ENCODE assay signal across 14 cellular contexts in genomic region chr5:41747708-41748107, GRCh38.
DNase-seq lines count a peak whose midpoint lies in the region; ATAC-seq and TF ChIP-seq lines count a peak whose summit lies in the region.
"Had no signal": no experiment of that assay in that cellular context is flagged by ENCODE, and none has a peak within 500 bp of the region (broad histone marks: within the 10 kb centered on the region; RNA-seq: fewer than 3 reads in every experiment).

No MANE protein-coding gene starts in this region.

- H2AK5ac ChIP-seq in mesenchymal stem cell (ENCODE audit: low read length, severe bottlenecking), result no peak overlapping the region

- no peak overlapping the region for H2BK15ac ChIP-seq in mesenchymal stem cell (ENCODE audit: low read depth, poor library complexity, severe bottlenecking)

- no peak overlapping the region for H4K8ac ChIP-seq in mesenchymal stem cell (ENCODE audit: low read length)

- no peak for TF ChIP-seq CTCF in SK-N-SH (IDR thresholded peaks at IDR 0.05)

- no peaks in the 10 kb centered on the region for H4K20me1 ChIP-seq in SK-N-SH (ENCODE audit: insufficient read depth)

- no peaks in the 10 kb centered on the region for H3K27me3 ChIP-seq in SK-N-SH (ENCODE audit: insufficient read depth)
- H3K27me3 ChIP-seq in mesenchymal stem cell (ENCODE audit: control insufficient read depth in 1 of 2, insufficient read depth in 1 of 2, low read length in 2 of 2), result no peaks in the 10 kb centered on the region
- no peaks in the 10 kb centered on the region for H3K27me3 ChIP-seq in naive thymus-derived CD4-positive, alpha-beta T cell (ENCODE audit: control insufficient read depth in 2 of 2, insufficient read depth in 2 of 2, low read length in 2 of 2)

- no peak for ATAC-seq in naive thymus-derived CD4-positive, alpha-beta T cell
- ATAC-seq in HG02759 (IDR thresholded peaks at IDR 0.05; ENCODE audit: unreplicated experiment), result no peak
- ATAC-seq in HG03045 (IDR thresholded peaks at IDR 0.05; ENCODE audit: unreplicated experiment), result no peak

- no peak overlapping the region for H3K4me3 ChIP-seq in SK-N-SH (ENCODE audit: low read depth in 2 of 2, low read length in 1 of 2)
- no peak overlapping the region for H3K4me3 ChIP-seq in mesenchymal stem cell (ENCODE audit: insufficient read depth in 1 of 2, low read depth in 1 of 2, low read length in 2 of 2)
- no peak overlapping the region for H3K4me3 ChIP-seq in naive thymus-derived CD4-positive, alpha-beta T cell (ENCODE audit: low read length)

- H3K23ac ChIP-seq in mesenchymal stem cell (ENCODE audit: low read length in 2 of 2), result no peak overlapping the region

- no peak overlapping the region for H4K91ac ChIP-seq in mesenchymal stem cell (ENCODE audit: low read length)

- H3K4me1 Mint-ChIP-seq in naive thymus-derived CD4-positive, alpha-beta T cell, result peaks cover 0 to 4% (median 0%) of the 10 kb centered on the region in 7 donors
- H3K4me1 Mint-ChIP-seq: B cell had no signal

- no peaks in the 10 kb centered on the region for H3F3A ChIP-seq in SK-N-SH (replicated peaks; ENCODE audit: insufficient read depth)

- H2BK12ac ChIP-seq in mesenchymal stem cell (ENCODE audit: low read length in 2 of 2), result no peak overlapping the region

- POLR2A ChIA-PET in SK-N-SH (lab: Yijun Ruan, JAX), result no interaction called here
- POLR2A ChIA-PET in naive thymus-derived CD4-positive, alpha-beta T cell (lab: Charles Lee), result no interaction called here

- peaks cover 4 to 20% of the 10 kb centered on the region in 2 experiments; a peak in 2 of 4 replicates for H3K4me1 ChIP-seq in SK-N-SH (ENCODE audit: control insufficient read depth in 1 of 2, insufficient read depth in 2 of 2, low read depth in 1 of 2, low read length in 1 of 2)
- H3K4me1 ChIP-seq in mesenchymal stem cell (ENCODE audit: control insufficient read depth, insufficient read depth, low read depth, low read length), result peaks cover 2% of the 10 kb centered on the region
- no peaks in the 10 kb centered on the region for H3K4me1 ChIP-seq in naive thymus-derived CD4-positive, alpha-beta T cell (ENCODE audit: control insufficient read depth in 2 of 2, insufficient read depth in 2 of 2, low read length in 2 of 2)

- WGBS in SK-N-SH (ENCODE audit: low lambda C conversion rate), result 58% methylated on average over 1 of the region's 1 CpG
- 86% methylated on average over 1 of the region's 1 CpG for WGBS in mesenchymal stem cell

- H3K27me3 Mint-ChIP-seq in naive thymus-derived CD4-positive, alpha-beta T cell, result no peaks in the 10 kb centered on the region
- H3K27me3 Mint-ChIP-seq: B cell; CD4-positive, alpha-beta memory T cell had no signal

- CTCF ChIA-PET in SK-N-SH (lab: Yijun Ruan, JAX), result interaction anchor here (0.9 to 1.4 kb wide), 3 partner anchors 22 to 96 kb away, joined by 4 to 7 read pairs (median 5); no protein-coding TSS in a partner anchor
- CTCF ChIA-PET in naive thymus-derived CD4-positive, alpha-beta T cell (lab: Charles Lee), result no interaction called here

- H2BK120ac ChIP-seq in mesenchymal stem cell (ENCODE audit: low read depth, low read length), result no peak overlapping the region

- H3K9me2 ChIP-seq in SK-N-SH, result no peaks in the 10 kb centered on the region

- no peaks in the 10 kb centered on the region for H3K79me2 ChIP-seq in SK-N-SH (ENCODE audit: insufficient read depth)

- peak overlapping the region in 1 of 2 experiments; percentile 94; a peak in 2 of 4 replicates for H3K27ac ChIP-seq in SK-N-SH (ENCODE audit: low read depth in 2 of 2, low read length in 1 of 2)
- H3K27ac ChIP-seq in mesenchymal stem cell (ENCODE audit: low read length, poor library complexity, severe bottlenecking), result peak overlapping the region; percentile 34
- no peak overlapping the region for H3K27ac ChIP-seq in naive thymus-derived CD4-positive, alpha-beta T cell (ENCODE audit: low read depth, low read length)
- H3K27ac ChIP-seq: C4-2B, HL-60 had no signal

- H3K36me3 Mint-ChIP-seq in naive thymus-derived CD4-positive, alpha-beta T cell, result peaks cover 15 to 38% (median 28%) of the 10 kb centered on the region in 5 donors

- TF ChIP-seq RAD21 in SK-N-SH (IDR thresholded peaks at IDR 0.05; ENCODE audit: low read length), result peak; percentile 27; the same call in 1 of the 2 replicates

- H3K9ac ChIP-seq in SK-N-SH (no peak overlapping the region), mesenchymal stem cell (ENCODE audit: low read length) (no peak overlapping the region)

- intact Hi-C loops in naive thymus-derived CD4-positive, alpha-beta T cell (cut with micrococcal nuclease), result no loop called here

- no peak overlapping the region for H3K27ac Mint-ChIP-seq in naive thymus-derived CD4-positive, alpha-beta T cell
- H3K27ac Mint-ChIP-seq: B cell; CD4-positive, alpha-beta memory T cell; HFFc6 had no signal

- no peak overlapping the region for H3K4ac ChIP-seq in mesenchymal stem cell (ENCODE audit: low read depth in 1 of 2, low read length in 2 of 2)

- no peak overlapping the region for H3K14ac ChIP-seq in mesenchymal stem cell (ENCODE audit: low read length in 2 of 2)

- H3K9me3 ChIP-seq in SK-N-SH (no peaks in the 10 kb centered on the region), mesenchymal stem cell (ENCODE audit: control insufficient read depth, low read length) (no peaks in the 10 kb centered on the region)
- no peaks in the 10 kb centered on the region for H3K9me3 ChIP-seq in naive thymus-derived CD4-positive, alpha-beta T cell (ENCODE audit: control insufficient read depth in 2 of 3, low read length in 3 of 3)

- H3K36me3 ChIP-seq in SK-N-SH (replicated peaks in 1 of 2; ENCODE audit: control insufficient read depth in 1 of 2, insufficient read depth in 2 of 2, low read length in 1 of 2) (peaks cover 0 to 6% of the 10 kb centered on the region in 2 experiments), mesenchymal stem cell (ENCODE audit: control insufficient read depth in 1 of 2, insufficient read depth in 2 of 2, low read depth in 1 of 2, low read length in 2 of 2) (peaks cover 0 to 36% of the 10 kb centered on the region in 2 experiments)
- peaks cover 0 to 39% (median 13%) of the 10 kb centered on the region in 3 experiments for H3K36me3 ChIP-seq in naive thymus-derived CD4-positive, alpha-beta T cell (ENCODE audit: control insufficient read depth in 2 of 3, insufficient read depth in 3 of 3, low read length in 3 of 3)

- H2AFZ ChIP-seq in SK-N-SH (ENCODE audit: low read depth), result no peak overlapping the region
- H2AFZ ChIP-seq in mesenchymal stem cell (ENCODE audit: low read depth, low read length), result no peak overlapping the region

- peak; percentile 31 for DNase-seq in NCI-H69 (lab: John Stamatoyannopoulos, UW)
- peak; percentile 53 for DNase-seq in SK-N-SH
- DNase-seq in mesenchymal stem cell, result peak; percentile 12
- no peak for DNase-seq in naive thymus-derived CD4-positive, alpha-beta T cell
- no peak for DNase-seq in pons (ENCODE audit: low spot score)
- DNase-seq: CD4-positive, alpha-beta memory T cell; DND-41; GF-D8 had no signal

- no peak overlapping the region for H3K4me2 ChIP-seq in SK-N-SH
- H3K4me2 ChIP-seq in mesenchymal stem cell (ENCODE audit: low read length, poor library complexity, severe bottlenecking), result no peak overlapping the region

- no peaks in the 10 kb centered on the region for H3K79me1 ChIP-seq in mesenchymal stem cell (replicated peaks; ENCODE audit: low read length, poor library complexity, severe bottlenecking)

- no peak overlapping the region for H3K4me3 Mint-ChIP-seq in naive thymus-derived CD4-positive, alpha-beta T cell
- H3K4me3 Mint-ChIP-seq: B cell; CD4-positive, alpha-beta memory T cell; HFFc6 had no signal

- peak in 1 of 2 experiments; percentile 88; a peak in 2 of 4 replicates for TF ChIP-seq EP300 in SK-N-SH (IDR thresholded peaks at IDR 0.05; ENCODE audit: borderline replicate concordance in 1 of 2, low read depth in 1 of 2, low read length in 1 of 2)

- no peak overlapping the region for H3K18ac ChIP-seq in mesenchymal stem cell (ENCODE audit: low read depth in 1 of 2, low read length in 2 of 2)

- peaks cover 0 to 6% (median 2%) of the 10 kb centered on the region in 11 donors for H3K9me3 Mint-ChIP-seq in naive thymus-derived CD4-positive, alpha-beta T cell
- H3K9me3 Mint-ChIP-seq: HFFc6 had no signal

- no peak overlapping the region for H2BK5ac ChIP-seq in mesenchymal stem cell (ENCODE audit: low read depth, low read length, poor library complexity, severe bottlenecking)

TF ChIP-seq in SK-N-SH, 30 proteins besides CTCF, POLR2A, EP300 and RAD21 (continues in another document):
- TF ChIP-seq USF1 (IDR thresholded peaks at IDR 0.05; ENCODE audit: borderline replicate concordance, low read depth) (no peak), SMC3 (IDR thresholded peaks at IDR 0.05; ENCODE audit: low read depth, low read length) (no peak), GATA2 (CRISPR knock-in tag; IDR thresholded peaks at IDR 0.05) (peak; percentile 97), MXI1 (IDR thresholded peaks at IDR 0.05; ENCODE audit: low read depth, low read length) (0 out of 2 replicates have a peak, but pooled peaks have one; percentile 7), JUND (IDR thresholded peaks at IDR 0.05) (no peak), CHD2 (IDR thresholded peaks at IDR 0.05; ENCODE audit: low read length, partially characterized antibody) (peak; percentile 74), TCF12 (IDR thresholded peaks at IDR 0.05) (peak; percentile 45), USF2 (IDR thresholded peaks at IDR 0.05; ENCODE audit: borderline replicate concordance, low read depth, low read length) (no peak), POLR2AphosphoS5 (IDR thresholded peaks at IDR 0.05; ENCODE audit: low read depth, low read length) (no peak), FOSL2 (IDR thresholded peaks at IDR 0.05; ENCODE audit: borderline replicate concordance, low read depth) (no peak)

Comparison
In these comparisons a context has a peak if more than half of its experiments do, and no peak if none do; other contexts are left out.
1. DNase-seq: peak in NCI-H69 (single experiment), SK-N-SH (single experiment) and mesenchymal stem cell (single experiment); none in naive thymus-derived CD4-positive, alpha-beta T cell (0 of 9) and pons (single experiment).